Comparison of ENCODE assay signal across 15 cellular contexts in genomic region chr12:123265851-123266678, GRCh38.
"Had no signal": no experiment of that assay in that cellular context is flagged by ENCODE, and none has a peak within 500 bp of the region (broad histone marks: within the 10 kb centered on the region; RNA-seq: fewer than 3 reads in every experiment).

No MANE protein-coding gene starts in this region.

- H3K4me3 Mint-ChIP-seq: activated CD4-positive, alpha-beta memory T cell treated with anti-CD3 and anti-CD28 coated beads for 36 hours; activated T-cell treated with anti-CD3 and anti-CD28 coated beads, Interleukin-2, amount 50 U/mL, for 72 hours had no signal

- H3K27ac ChIP-seq: sigmoid colon had no signal

- H3K27me3 ChIP-seq: sigmoid colon had no signal

- H3K4me3 ChIP-seq: lung, sigmoid colon had no signal

- ATAC-seq: activated T-cell treated with anti-CD3 and anti-CD28 coated beads, Interleukin-2, amount 50 U/mL, for 72 hours had no signal

- H3K27me3 Mint-ChIP-seq: activated CD4-positive, alpha-beta memory T cell treated with anti-CD3 and anti-CD28 coated beads for 36 hours; naive B cell had no signal

- H3K36me3 Mint-ChIP-seq: naive B cell had no signal

- DNase-seq: activated CD4-positive, alpha-beta memory T cell treated with anti-CD3 and anti-CD28 coated beads for 36 hours; activated naive CD4-positive, alpha-beta T cell treated with Interleukin-2 at 50 U/mL for 16 hours; activated T-cell treated with anti-CD3 and anti-CD28 coated beads, Interleukin-2, amount 50 U/mL, for 72 hours; caudate nucleus; cortex of kidney; effector memory CD4-positive, alpha-beta T cell; erythroblast; hippocampal formation; naive B cell; occipital lobe; sigmoid colon; stimulated activated CD4-positive, alpha-beta T cell treated with anti-CD3 and anti-CD28 coated beads, Interleukin-12 subunit alpha, Interleukin-12 subunit beta, amount 100 ng/mL, for 4 hours; stimulated activated naive CD4-positive, alpha-beta T cell treated with Interleukin-2 at 50 U/mL for 16 hours; T-helper 9 cell had no signal

- H3K9me3 ChIP-seq: sigmoid colon had no signal

- H3K27ac Mint-ChIP-seq: activated CD4-positive, alpha-beta memory T cell treated with anti-CD3 and anti-CD28 coated beads for 36 hours; activated T-cell treated with anti-CD3 and anti-CD28 coated beads, Interleukin-2, amount 50 U/mL, for 72 hours had no signal

- H3K9me3 Mint-ChIP-seq: activated CD4-positive, alpha-beta memory T cell treated with anti-CD3 and anti-CD28 coated beads for 36 hours; activated T-cell treated with anti-CD3 and anti-CD28 coated beads, Interleukin-2, amount 50 U/mL, for 72 hours; naive B cell had no signal
